In the genomic region with DNA sequence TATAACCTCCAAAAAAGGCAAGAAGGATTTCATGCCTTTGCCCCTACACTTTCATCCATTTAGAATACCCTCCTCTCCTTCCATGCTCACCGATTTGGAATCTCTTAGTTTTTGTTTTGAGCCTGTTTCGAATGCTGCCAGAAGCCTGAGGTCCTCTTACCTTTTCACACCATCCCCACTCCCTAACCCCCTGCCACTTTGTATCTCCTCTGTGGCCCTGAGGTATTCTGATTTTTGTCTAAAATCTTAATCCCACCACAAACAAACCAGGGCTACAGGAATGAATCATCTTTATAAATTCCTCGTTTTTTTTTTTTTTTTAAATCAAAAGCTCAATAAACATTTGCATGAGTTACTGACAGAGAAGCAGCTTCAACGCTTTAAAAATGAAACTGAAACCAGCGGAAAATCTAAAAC, we compare ENCODE assay signal across 1 cellular context.
A peak's percentile ranks its signal among the peaks of the same experiment; 100 is the strongest.
TF ChIP-seq lines count a peak whose summit lies in the region.

No MANE protein-coding gene starts in this region.

TF ChIP-seq in GM12878, 131 proteins besides CTCF, POLR2A, EP300 and RAD21:
- TF ChIP-seq RUNX3 (IDR thresholded peaks at IDR 0.05; ENCODE audit: low read length), result peak; percentile 50; the same call in 1 of the 2 replicates
- no peak for TF ChIP-seq MXI1 (IDR thresholded peaks at IDR 0.05; ENCODE audit: low read depth, low read length)
- no peak for TF ChIP-seq SUPT20H (IDR thresholded peaks at IDR 0.05; ENCODE audit: borderline replicate concordance, control insufficient read depth, low read depth, low read length)
- TF ChIP-seq ASH2L (IDR thresholded peaks at IDR 0.05; ENCODE audit: borderline replicate concordance, low read depth), result no peak
- TF ChIP-seq, protein P1, sequence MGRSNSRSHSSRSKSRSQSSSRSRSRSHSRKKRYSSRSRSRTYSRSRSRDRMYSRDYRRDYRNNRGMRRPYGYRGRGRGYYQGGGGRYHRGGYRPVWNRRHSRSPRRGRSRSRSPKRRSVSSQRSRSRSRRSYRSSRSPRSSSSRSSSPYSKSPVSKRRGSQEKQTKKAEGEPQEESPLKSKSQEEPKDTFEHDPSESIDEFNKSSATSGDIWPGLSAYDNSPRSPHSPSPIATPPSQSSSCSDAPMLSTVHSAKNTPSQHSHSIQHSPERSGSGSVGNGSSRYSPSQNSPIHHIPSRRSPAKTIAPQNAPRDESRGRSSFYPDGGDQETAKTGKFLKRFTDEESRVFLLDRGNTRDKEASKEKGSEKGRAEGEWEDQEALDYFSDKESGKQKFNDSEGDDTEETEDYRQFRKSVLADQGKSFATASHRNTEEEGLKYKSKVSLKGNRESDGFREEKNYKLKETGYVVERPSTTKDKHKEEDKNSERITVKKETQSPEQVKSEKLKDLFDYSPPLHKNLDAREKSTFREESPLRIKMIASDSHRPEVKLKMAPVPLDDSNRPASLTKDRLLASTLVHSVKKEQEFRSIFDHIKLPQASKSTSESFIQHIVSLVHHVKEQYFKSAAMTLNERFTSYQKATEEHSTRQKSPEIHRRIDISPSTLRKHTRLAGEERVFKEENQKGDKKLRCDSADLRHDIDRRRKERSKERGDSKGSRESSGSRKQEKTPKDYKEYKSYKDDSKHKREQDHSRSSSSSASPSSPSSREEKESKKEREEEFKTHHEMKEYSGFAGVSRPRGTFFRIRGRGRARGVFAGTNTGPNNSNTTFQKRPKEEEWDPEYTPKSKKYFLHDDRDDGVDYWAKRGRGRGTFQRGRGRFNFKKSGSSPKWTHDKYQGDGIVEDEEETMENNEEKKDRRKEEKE (IDR thresholded peaks at IDR 0.05), result no peak
- TF ChIP-seq ZNF384 (IDR thresholded peaks at IDR 0.05; ENCODE audit: borderline replicate concordance, low read depth, low read length), result peak; percentile 43; the same call in 1 of the 2 replicates
- TF ChIP-seq RBBP5 (conservative IDR thresholded peaks at IDR 0.05), result no peak
- TF ChIP-seq IRF4 (IDR thresholded peaks at IDR 0.05; ENCODE audit: low read depth, low read length), result no peak
- TF ChIP-seq EED (IDR thresholded peaks at IDR 0.05; ENCODE audit: low read depth), result no peak
- no peak for TF ChIP-seq KLF5 (IDR thresholded peaks at IDR 0.05; ENCODE audit: partially characterized antibody)
- no peak for TF ChIP-seq SRF (IDR thresholded peaks at IDR 0.05; ENCODE audit: low read depth in 2 of 2, low read length in 2 of 2)
- TF ChIP-seq, protein P2, sequence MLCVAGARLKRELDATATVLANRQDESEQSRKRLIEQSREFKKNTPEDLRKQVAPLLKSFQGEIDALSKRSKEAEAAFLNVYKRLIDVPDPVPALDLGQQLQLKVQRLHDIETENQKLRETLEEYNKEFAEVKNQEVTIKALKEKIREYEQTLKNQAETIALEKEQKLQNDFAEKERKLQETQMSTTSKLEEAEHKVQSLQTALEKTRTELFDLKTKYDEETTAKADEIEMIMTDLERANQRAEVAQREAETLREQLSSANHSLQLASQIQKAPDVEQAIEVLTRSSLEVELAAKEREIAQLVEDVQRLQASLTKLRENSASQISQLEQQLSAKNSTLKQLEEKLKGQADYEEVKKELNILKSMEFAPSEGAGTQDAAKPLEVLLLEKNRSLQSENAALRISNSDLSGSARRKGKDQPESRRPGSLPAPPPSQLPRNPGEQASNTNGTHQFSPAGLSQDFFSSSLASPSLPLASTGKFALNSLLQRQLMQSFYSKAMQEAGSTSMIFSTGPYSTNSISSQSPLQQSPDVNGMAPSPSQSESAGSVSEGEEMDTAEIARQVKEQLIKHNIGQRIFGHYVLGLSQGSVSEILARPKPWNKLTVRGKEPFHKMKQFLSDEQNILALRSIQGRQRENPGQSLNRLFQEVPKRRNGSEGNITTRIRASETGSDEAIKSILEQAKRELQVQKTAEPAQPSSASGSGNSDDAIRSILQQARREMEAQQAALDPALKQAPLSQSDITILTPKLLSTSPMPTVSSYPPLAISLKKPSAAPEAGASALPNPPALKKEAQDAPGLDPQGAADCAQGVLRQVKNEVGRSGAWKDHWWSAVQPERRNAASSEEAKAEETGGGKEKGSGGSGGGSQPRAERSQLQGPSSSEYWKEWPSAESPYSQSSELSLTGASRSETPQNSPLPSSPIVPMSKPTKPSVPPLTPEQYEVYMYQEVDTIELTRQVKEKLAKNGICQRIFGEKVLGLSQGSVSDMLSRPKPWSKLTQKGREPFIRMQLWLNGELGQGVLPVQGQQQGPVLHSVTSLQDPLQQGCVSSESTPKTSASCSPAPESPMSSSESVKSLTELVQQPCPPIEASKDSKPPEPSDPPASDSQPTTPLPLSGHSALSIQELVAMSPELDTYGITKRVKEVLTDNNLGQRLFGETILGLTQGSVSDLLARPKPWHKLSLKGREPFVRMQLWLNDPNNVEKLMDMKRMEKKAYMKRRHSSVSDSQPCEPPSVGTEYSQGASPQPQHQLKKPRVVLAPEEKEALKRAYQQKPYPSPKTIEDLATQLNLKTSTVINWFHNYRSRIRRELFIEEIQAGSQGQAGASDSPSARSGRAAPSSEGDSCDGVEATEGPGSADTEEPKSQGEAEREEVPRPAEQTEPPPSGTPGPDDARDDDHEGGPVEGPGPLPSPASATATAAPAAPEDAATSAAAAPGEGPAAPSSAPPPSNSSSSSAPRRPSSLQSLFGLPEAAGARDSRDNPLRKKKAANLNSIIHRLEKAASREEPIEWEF (IDR thresholded peaks at IDR 0.05; ENCODE audit: insufficient replicate concordance, low read depth, low read length), result peak; percentile 7
- no peak for TF ChIP-seq YY1 (IDR thresholded peaks at IDR 0.05; ENCODE audit: low read depth, low read length)
- peak; percentile 59 for TF ChIP-seq PKNOX1 (IDR thresholded peaks at IDR 0.05)
- no peak for TF ChIP-seq SMAD1 (IDR thresholded peaks at IDR 0.05; ENCODE audit: low read depth, partially characterized antibody)
- TF ChIP-seq MEF2A (IDR thresholded peaks at IDR 0.05; ENCODE audit: insufficient read depth, low read depth, low read length), result 0 out of 2 replicates have a peak, but pooled peaks have one; percentile 12
- no peak for TF ChIP-seq RCOR1 (conservative IDR thresholded peaks at IDR 0.05; ENCODE audit: low read depth, low read length)
- no peak for TF ChIP-seq CHD4 (IDR thresholded peaks at IDR 0.05)
